ENCODE assay signal across 20 cellular contexts in the genomic region with DNA sequence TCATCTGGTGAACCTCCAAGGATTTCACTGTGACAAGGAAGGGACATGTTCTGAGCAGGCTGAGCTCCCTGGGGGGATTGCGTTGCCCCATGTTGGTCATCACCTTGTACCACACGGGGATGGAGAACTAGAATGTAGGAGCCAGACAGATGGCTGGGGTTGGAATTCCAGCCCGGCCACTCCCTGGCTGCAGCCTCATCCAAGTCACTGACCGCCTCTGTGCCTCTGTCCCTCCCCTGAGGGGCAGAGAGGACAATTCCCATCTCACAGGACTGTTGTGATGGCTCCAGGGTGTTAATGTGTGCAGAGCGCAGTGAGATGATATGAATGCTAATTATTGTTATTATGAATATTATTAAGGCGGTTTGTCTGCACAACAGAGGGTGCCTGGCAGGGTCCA. TPM values are rescaled to one million over a fixed set of nuclear protein-coding genes. Genes with fewer than 3 reads are reported as not detected.
DNase-seq lines count a peak whose midpoint lies in the region; ATAC-seq and TF ChIP-seq lines count a peak whose summit lies in the region.
"Had no signal": no experiment of that assay in that cellular context is flagged by ENCODE, and none has a peak within 500 bp of the region (broad histone marks: within the 10 kb centered on the region; RNA-seq: fewer than 3 reads in every experiment).

No MANE protein-coding gene starts in this region.

- H2BK15ac ChIP-seq in neuronal stem cell (ENCODE audit: low read length), result no peak overlapping the region

- no CpG with 5 or more reads among the region's 6 CpGs for WGBS in neuronal stem cell (ENCODE audit: extremely low coverage in 2 of 2, insufficient read length in 2 of 2, insufficient replicate concordance in 1 of 2), 2 donors
- 87 to 91% methylated on average over 6 of the region's 6 CpGs for whole genome bisulfite sequencing in aorta, 2 donors
- WGBS in smooth muscle cell (ENCODE audit: low lambda C conversion rate), result 93% methylated on average over 6 of the region's 6 CpGs

- H3K36me3 ChIP-seq in neuronal stem cell (replicated peaks in 1 of 2; ENCODE audit: control insufficient read depth in 2 of 2, insufficient read depth in 2 of 2, low read length in 2 of 2) (peaks cover 10 to 11% of the 10 kb centered on the region in 2 donors), aorta (ENCODE audit: control insufficient read depth in 1 of 2, insufficient read depth in 2 of 2, low read length in 1 of 2) (no peaks in the 10 kb centered on the region), smooth muscle cell (ENCODE audit: low read depth) (no peaks in the 10 kb centered on the region)

- no peak overlapping the region for H3K14ac ChIP-seq in neuronal stem cell (ENCODE audit: low read length)

- peak overlapping the region; percentile 28 for H3K18ac ChIP-seq in neuronal stem cell (ENCODE audit: low read length)

- H4K20me1 ChIP-seq in smooth muscle cell (ENCODE audit: low read depth), result peaks cover 46% of the 10 kb centered on the region

- H3K4me2 ChIP-seq in neuronal stem cell (ENCODE audit: insufficient read depth, low read length, poor library complexity, severe bottlenecking) (no peak overlapping the region), smooth muscle cell (no peak overlapping the region)
- H3K4me2 ChIP-seq: KMS-11 had no signal

- H3K79me1 ChIP-seq in neuronal stem cell (ENCODE audit: low read depth, low read length), result peaks cover 15% of the 10 kb centered on the region

- H2BK120ac ChIP-seq in neuronal stem cell (ENCODE audit: low read depth, low read length), result no peak overlapping the region

- no peak overlapping the region for H3K9ac ChIP-seq in neuronal stem cell (ENCODE audit: low read depth, low read length, poor library complexity)
- H3K9ac ChIP-seq in smooth muscle cell (ENCODE audit: low read depth), result no peak overlapping the region
- H3K9ac ChIP-seq: KMS-11 had no signal

- H4K91ac ChIP-seq in neuronal stem cell (ENCODE audit: low read depth, low read length, poor library complexity), result no peak overlapping the region

- no peak overlapping the region for H2BK5ac ChIP-seq in neuronal stem cell (ENCODE audit: low read length)

- intact Hi-C loops in dorsolateral prefrontal cortex (cut with DNase I), result no loop called here
- intact Hi-C loops in aorta (cut with DNase I), result no loop called here

- peak overlapping the region in 1 of 59 donors; percentile 13 for H3K4me3 ChIP-seq in dorsolateral prefrontal cortex
- H3K4me3 ChIP-seq in neuronal stem cell (ENCODE audit: low read length in 2 of 2), result no peak overlapping the region
- no peak overlapping the region for H3K4me3 ChIP-seq in aorta (ENCODE audit: low read length in 2 of 2)
- no peak overlapping the region for H3K4me3 ChIP-seq in smooth muscle cell

- TF ChIP-seq CTCF in GM10248 (IDR thresholded peaks at IDR 0.05; ENCODE audit: control extremely low read depth, extremely low read depth, low read depth, missing control alignments) (no peak), dorsolateral prefrontal cortex (IDR thresholded peaks at IDR 0.05 in 54 of 56, conservative IDR thresholded peaks at IDR 0.05 in 2 of 56; ENCODE audit: low read depth in 1 of 56, partially characterized antibody in 56 of 56) (no peak), smooth muscle cell (IDR thresholded peaks at IDR 0.05; ENCODE audit: borderline replicate concordance, insufficient read depth, poor library complexity, severe bottlenecking) (no peak)

- H3K27me3 ChIP-seq in dorsolateral prefrontal cortex (no peaks in the 10 kb centered on the region), neuronal stem cell (ENCODE audit: control insufficient read depth in 3 of 3, insufficient read depth in 3 of 3, low read depth in 1 of 3, low read length in 3 of 3) (no peaks in the 10 kb centered on the region), aorta (ENCODE audit: control insufficient read depth in 1 of 2, insufficient read depth in 2 of 2, low read length in 1 of 2) (no peaks in the 10 kb centered on the region), smooth muscle cell (ENCODE audit: low read depth) (no peaks in the 10 kb centered on the region)

- H3K9me3 ChIP-seq in neuronal stem cell (replicated peaks in 1 of 2; ENCODE audit: control insufficient read depth in 2 of 2, insufficient read depth in 1 of 2, low read depth in 1 of 2, low read length in 2 of 2) (no peaks in the 10 kb centered on the region), aorta (ENCODE audit: control insufficient read depth, low read length) (no peaks in the 10 kb centered on the region), smooth muscle cell (replicated peaks; ENCODE audit: low read depth) (no peaks in the 10 kb centered on the region)

- H3K4me1 ChIP-seq in neuronal stem cell (ENCODE audit: control insufficient read depth in 2 of 2, insufficient read depth in 1 of 2, low read depth in 1 of 2, low read length in 2 of 2), result peaks cover 0 to 4% of the 10 kb centered on the region in 2 donors
- no peaks in the 10 kb centered on the region for H3K4me1 ChIP-seq in aorta (ENCODE audit: control insufficient read depth in 1 of 2, insufficient read depth in 2 of 2, low read length in 2 of 2)
- no peaks in the 10 kb centered on the region for H3K4me1 ChIP-seq in smooth muscle cell (ENCODE audit: low read depth)

- peak; percentile 7 for DNase-seq in AG08396 (ENCODE audit: low spot score)
- peak; percentile 4 for DNase-seq in GM10248 (ENCODE audit: extremely low spot score)
- peak in 1 of 10 donors; percentile 67 for DNase-seq in dorsolateral prefrontal cortex
- no peak for DNase-seq in neuronal stem cell (ENCODE audit: low spot score)
- no peak for DNase-seq in aorta
- DNase-seq in activated T-cell treated with anti-CD3 and anti-CD28 coated beads, Interleukin-2, amount 50 U/mL, for 1 hour, result no peak
- no peak for DNase-seq in smooth muscle cell (lab: John Stamatoyannopoulos, UW; ENCODE audit: unreplicated experiment)
- DNase-seq: 8988T; ACHN; CD4-positive, alpha-beta T cell; NCI-H1092; NCI-H1417 treated with DMSO at 0.1 percent for 48 hours; NCI-H1694 treated with DMSO at 0.1 percent for 48 hours; NCI-H2081; NCI-H2171; NCI-H226; NCI-H510A; NCI-H69 had no signal

- POLR2A ChIA-PET in GM10248 (lab: Yijun Ruan, JAX), result no interaction called here

- CTCF ChIA-PET in GM10248 (lab: Yijun Ruan, JAX), result no interaction called here

- no peak overlapping the region for H2AFZ ChIP-seq in neuronal stem cell (ENCODE audit: low read length)
- H2AFZ ChIP-seq in smooth muscle cell (ENCODE audit: low read depth), result no peak overlapping the region

- H2AK5ac ChIP-seq in neuronal stem cell (ENCODE audit: low read depth, low read length), result no peak overlapping the region

- no peak overlapping the region for H3K23ac ChIP-seq in neuronal stem cell (ENCODE audit: low read depth, low read length, poor library complexity)

- no peaks in the 10 kb centered on the region for H3F3A ChIP-seq in smooth muscle cell (ENCODE audit: low read depth)

- H3K27ac ChIP-seq in dorsolateral prefrontal cortex, result peak overlapping the region in 42 of 59 donors; percentile 14 to 82 (median 50)
- no peak overlapping the region for H3K27ac ChIP-seq in neuronal stem cell (replicated peaks; ENCODE audit: low read length)
- no peak overlapping the region for H3K27ac ChIP-seq in aorta (ENCODE audit: low read depth in 1 of 2, low read length in 2 of 2)
- H3K27ac ChIP-seq in smooth muscle cell (ENCODE audit: low read depth), result no peak overlapping the region
- H3K27ac ChIP-seq: KMS-11 had no signal

- H3K4ac ChIP-seq in neuronal stem cell (ENCODE audit: low read length), result no peak overlapping the region

- H2BK12ac ChIP-seq in neuronal stem cell (ENCODE audit: low read length), result no peak overlapping the region

- ATAC-seq in aorta (ENCODE audit: low FRiP score), result no peak
- ATAC-seq: HCT116 had no signal

- H4K8ac ChIP-seq in neuronal stem cell (ENCODE audit: low read depth, low read length), result no peak overlapping the region

- no peaks in the 10 kb centered on the region for H3K79me2 ChIP-seq in smooth muscle cell (ENCODE audit: low read depth)

RNA-seq across cellular contexts. Expression of a gene that starts 24.1 kb away (rescaled TPM):
- total RNA-seq in dorsolateral prefrontal cortex (100 to 1,000 TPM in 119 of 120 experiments, 10 to 100 TPM in 1; 90.1 to 295 (median 174) TPM), aorta (10 to 100 TPM; 11.0 to 26.3 TPM), smooth muscle cell (11.3 and 12.9 TPM in 2 replicates)
- polyA plus RNA-seq in neuronal stem cell (2013, experiment 1 of 2), result 41.4 TPM
- 42.1 TPM for polyA plus RNA-seq in neuronal stem cell (2013, experiment 2 of 2)
- polyA plus RNA-seq in aorta (1 to 10 TPM; 5.3 to 6.3 TPM), smooth muscle cell (12.7 and 15.0 TPM in 2 replicates)

RNA-seq across cellular contexts. Expression of a gene that starts 45.5 kb away (rescaled TPM):
- total RNA-seq in dorsolateral prefrontal cortex (1 to 10 TPM in 13 of 120 experiments, under 1 TPM in 42, not detected in 65; 0.22 to 2.4 (median 0.63) TPM), aorta (1 to 10 TPM; 1.4 to 2.0 TPM), smooth muscle cell (6.4 and 13.4 TPM in 2 replicates)
- 32.1 TPM for polyA plus RNA-seq in neuronal stem cell (2013, experiment 1 of 2)
- polyA plus RNA-seq in neuronal stem cell (2013, experiment 2 of 2), result 30.3 TPM
- polyA plus RNA-seq in aorta (1 to 10 TPM in 1 of 2 donors, under 1 TPM in 1; 0.49 to 1.3 TPM), smooth muscle cell (7.1 and 11.3 TPM in 2 replicates)

Comparison
In these comparisons a context has a peak if more than half of its experiments do, and no peak if none do; other contexts are left out.
1. DNase-seq: peak in AG08396 (single experiment) and GM10248 (single experiment); none in neuronal stem cell (single experiment), aorta (0 of 2), activated T-cell treated with anti-CD3 and anti-CD28 coated beads, Interleukin-2, amount 50 U/mL, for 1 hour (single experiment) and smooth muscle cell (single experiment).
2. H3K27ac ChIP-seq: peak in dorsolateral prefrontal cortex (42 of 59); none in neuronal stem cell (single experiment), aorta (0 of 2) and smooth muscle cell (single experiment).